In genomic region chr17:82106697-82107305, GRCh38 we compare ENCODE assay signal across 8 cellular contexts. TPM values are rescaled to one million over a fixed set of nuclear protein-coding genes. Genes with fewer than 3 reads are reported as not detected.
DNase-seq lines count a peak whose midpoint lies in the region; ATAC-seq and TF ChIP-seq lines count a peak whose summit lies in the region.

No MANE protein-coding gene starts in this region.

- H3K9me3 ChIP-seq in liver (ENCODE audit: control insufficient read depth in 4 of 4, low read length in 3 of 4), result no peaks in the 10 kb centered on the region
- H3K9me3 ChIP-seq in tibial nerve, result no peaks in the 10 kb centered on the region

- peaks cover 26% of the 10 kb centered on the region for H3K4me1 Mint-ChIP-seq in activated T-cell treated with anti-CD3 and anti-CD28 coated beads, Interleukin-2, amount 50 U/mL, for 4 hours (ENCODE audit: low read depth)
- peaks cover 27% of the 10 kb centered on the region for H3K4me1 Mint-ChIP-seq in activated naive CD8-positive, alpha-beta T cell (ENCODE audit: low read depth)

- H3K27me3 Mint-ChIP-seq in activated T-cell treated with anti-CD3 and anti-CD28 coated beads, Interleukin-2, amount 50 U/mL, for 4 hours (ENCODE audit: low read depth), result no peaks in the 10 kb centered on the region
- no peaks in the 10 kb centered on the region for H3K27me3 Mint-ChIP-seq in activated naive CD8-positive, alpha-beta T cell

- H3K27ac ChIP-seq in liver (ENCODE audit: low read depth in 1 of 2, low read length in 2 of 2) (peak overlapping the region; percentile 96 to 98), tibial nerve (peak overlapping the region; percentile 48 to 98 (median 76))

- DNase-seq in activated T-cell treated with anti-CD3 and anti-CD28 coated beads, Interleukin-2, amount 50 U/mL, for 4 hours, result no peak
- DNase-seq in activated T-cell treated with anti-CD3 and anti-CD28 coated beads for 4 hours, result no peak
- no peak for DNase-seq in tibial nerve (ENCODE audit: low spot score in 2 of 2)
- no peak for DNase-seq in GF-D8 (lab: John Stamatoyannopoulos, UW)
- no peak for DNase-seq in left lobe of liver (ENCODE audit: low spot score)
- DNase-seq in stimulated activated naive CD4-positive, alpha-beta T cell (lab: John Stamatoyannopoulos, UW), result no peak

- H3K36me3 ChIP-seq in liver (ENCODE audit: control insufficient read depth in 4 of 4, insufficient read depth in 3 of 4, low read depth in 1 of 4, low read length in 3 of 4) (no peaks in the 10 kb centered on the region), tibial nerve (peaks cover 0 to 6% (median 0%) of the 10 kb centered on the region in 3 donors)

- WGBS in liver, result 49% methylated on average over 9 of the region's 9 CpGs
- 56 to 75% methylated on average over 5 to 9 of the region's 9 CpGs for WGBS in tibial nerve, 2 donors

- TF ChIP-seq CTCF in liver (IDR thresholded peaks at IDR 0.05; ENCODE audit: low read depth, low read length, missing input control), result no peak
- TF ChIP-seq CTCF in tibial nerve (IDR thresholded peaks at IDR 0.05), result no peak

- H3K4me1 ChIP-seq in liver (ENCODE audit: control insufficient read depth in 4 of 4, insufficient read depth in 4 of 4, low read length in 3 of 4) (peaks cover 32 to 78% (median 60%) of the 10 kb centered on the region in 4 donors), tibial nerve (peaks cover 0 to 59% (median 37%) of the 10 kb centered on the region in 4 donors)

- no peak for TF ChIP-seq RAD21 in liver (IDR thresholded peaks at IDR 0.05)

- no peaks in the 10 kb centered on the region for H3K27me3 ChIP-seq in liver (ENCODE audit: control insufficient read depth in 4 of 4, insufficient read depth in 4 of 4, low read length in 3 of 4)
- H3K27me3 ChIP-seq in tibial nerve, result no peaks in the 10 kb centered on the region

- H3K4me3 ChIP-seq in liver (ENCODE audit: low read depth in 1 of 3, low read length in 3 of 3), result peak overlapping the region in 1 of 3 donors; percentile 7
- H3K4me3 ChIP-seq in tibial nerve, result peak overlapping the region in 2 of 4 donors; percentile 13 to 33

- no peak for ATAC-seq in activated T-cell treated with anti-CD3 and anti-CD28 coated beads, Interleukin-2, amount 50 U/mL, for 4 hours
- no peak for ATAC-seq in left lobe of liver

- H3K9me3 Mint-ChIP-seq in activated T-cell treated with anti-CD3 and anti-CD28 coated beads, Interleukin-2, amount 50 U/mL, for 4 hours, result no peaks in the 10 kb centered on the region
- H3K9me3 Mint-ChIP-seq in activated naive CD8-positive, alpha-beta T cell (ENCODE audit: low read depth), result no peaks in the 10 kb centered on the region

- peak overlapping the region; percentile 92 for H3K27ac Mint-ChIP-seq in activated naive CD8-positive, alpha-beta T cell

- H3K9ac ChIP-seq in liver (ENCODE audit: low read depth in 1 of 2, low read length in 2 of 2), result peak overlapping the region; percentile 46 to 72

- TF ChIP-seq POLR2A in tibial nerve (IDR thresholded peaks at IDR 0.05), result no peak

- H3K4me3 Mint-ChIP-seq in activated T-cell treated with anti-CD3 and anti-CD28 coated beads, Interleukin-2, amount 50 U/mL, for 4 hours, result peak overlapping the region; percentile 86
- peak overlapping the region; percentile 90 for H3K4me3 Mint-ChIP-seq in activated naive CD8-positive, alpha-beta T cell

- TF ChIP-seq EP300 in tibial nerve (IDR thresholded peaks at IDR 0.05), result no peak

- H3K36me3 Mint-ChIP-seq in activated T-cell treated with anti-CD3 and anti-CD28 coated beads, Interleukin-2, amount 50 U/mL, for 4 hours (ENCODE audit: insufficient read depth), result no peaks in the 10 kb centered on the region
- no peaks in the 10 kb centered on the region for H3K36me3 Mint-ChIP-seq in activated naive CD8-positive, alpha-beta T cell

TF ChIP-seq in liver, 16 proteins besides CTCF, POLR2A, EP300 and RAD21:
- TF ChIP-seq HNF4A (conservative IDR thresholded peaks at IDR 0.05), result peak in 1 of 2 donors; percentile 50
- no peak for TF ChIP-seq GABPA (IDR thresholded peaks at IDR 0.05 in 1 of 2, conservative IDR thresholded peaks at IDR 0.05 in 1 of 2)
- TF ChIP-seq, protein P1, sequence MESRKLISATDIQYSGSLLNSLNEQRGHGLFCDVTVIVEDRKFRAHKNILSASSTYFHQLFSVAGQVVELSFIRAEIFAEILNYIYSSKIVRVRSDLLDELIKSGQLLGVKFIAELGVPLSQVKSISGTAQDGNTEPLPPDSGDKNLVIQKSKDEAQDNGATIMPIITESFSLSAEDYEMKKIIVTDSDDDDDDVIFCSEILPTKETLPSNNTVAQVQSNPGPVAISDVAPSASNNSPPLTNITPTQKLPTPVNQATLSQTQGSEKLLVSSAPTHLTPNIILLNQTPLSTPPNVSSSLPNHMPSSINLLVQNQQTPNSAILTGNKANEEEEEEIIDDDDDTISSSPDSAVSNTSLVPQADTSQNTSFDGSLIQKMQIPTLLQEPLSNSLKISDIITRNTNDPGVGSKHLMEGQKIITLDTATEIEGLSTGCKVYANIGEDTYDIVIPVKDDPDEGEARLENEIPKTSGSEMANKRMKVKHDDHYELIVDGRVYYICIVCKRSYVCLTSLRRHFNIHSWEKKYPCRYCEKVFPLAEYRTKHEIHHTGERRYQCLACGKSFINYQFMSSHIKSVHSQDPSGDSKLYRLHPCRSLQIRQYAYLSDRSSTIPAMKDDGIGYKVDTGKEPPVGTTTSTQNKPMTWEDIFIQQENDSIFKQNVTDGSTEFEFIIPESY (IDR thresholded peaks at IDR 0.05), result no peak
- TF ChIP-seq, protein P2, sequence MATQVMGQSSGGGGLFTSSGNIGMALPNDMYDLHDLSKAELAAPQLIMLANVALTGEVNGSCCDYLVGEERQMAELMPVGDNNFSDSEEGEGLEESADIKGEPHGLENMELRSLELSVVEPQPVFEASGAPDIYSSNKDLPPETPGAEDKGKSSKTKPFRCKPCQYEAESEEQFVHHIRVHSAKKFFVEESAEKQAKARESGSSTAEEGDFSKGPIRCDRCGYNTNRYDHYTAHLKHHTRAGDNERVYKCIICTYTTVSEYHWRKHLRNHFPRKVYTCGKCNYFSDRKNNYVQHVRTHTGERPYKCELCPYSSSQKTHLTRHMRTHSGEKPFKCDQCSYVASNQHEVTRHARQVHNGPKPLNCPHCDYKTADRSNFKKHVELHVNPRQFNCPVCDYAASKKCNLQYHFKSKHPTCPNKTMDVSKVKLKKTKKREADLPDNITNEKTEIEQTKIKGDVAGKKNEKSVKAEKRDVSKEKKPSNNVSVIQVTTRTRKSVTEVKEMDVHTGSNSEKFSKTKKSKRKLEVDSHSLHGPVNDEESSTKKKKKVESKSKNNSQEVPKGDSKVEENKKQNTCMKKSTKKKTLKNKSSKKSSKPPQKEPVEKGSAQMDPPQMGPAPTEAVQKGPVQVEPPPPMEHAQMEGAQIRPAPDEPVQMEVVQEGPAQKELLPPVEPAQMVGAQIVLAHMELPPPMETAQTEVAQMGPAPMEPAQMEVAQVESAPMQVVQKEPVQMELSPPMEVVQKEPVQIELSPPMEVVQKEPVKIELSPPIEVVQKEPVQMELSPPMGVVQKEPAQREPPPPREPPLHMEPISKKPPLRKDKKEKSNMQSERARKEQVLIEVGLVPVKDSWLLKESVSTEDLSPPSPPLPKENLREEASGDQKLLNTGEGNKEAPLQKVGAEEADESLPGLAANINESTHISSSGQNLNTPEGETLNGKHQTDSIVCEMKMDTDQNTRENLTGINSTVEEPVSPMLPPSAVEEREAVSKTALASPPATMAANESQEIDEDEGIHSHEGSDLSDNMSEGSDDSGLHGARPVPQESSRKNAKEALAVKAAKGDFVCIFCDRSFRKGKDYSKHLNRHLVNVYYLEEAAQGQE (IDR thresholded peaks at IDR 0.05), result no peak
TF ChIP-seq in liver: peak in this region for 1.

RNA-seq across cellular contexts. Expression of gene FASN, which starts 8.8 kb away (rescaled TPM):
- total RNA-seq in activated T-cell treated with anti-CD3 and anti-CD28 coated beads, Interleukin-2, amount 50 U/mL, for 4 hours, result 100 to 1,000 TPM; 365 to 468 (median 403) TPM
- total RNA-seq in liver, result 100 to 1,000 TPM; 184 to 229 TPM
- 10 to 100 TPM; 53.1 to 75.3 TPM for polyA plus RNA-seq in liver
- total RNA-seq in tibial nerve, result 100 to 1,000 TPM; 129 to 319 (median 160) TPM
- total RNA-seq in left lobe of liver, result 267 TPM

RNA-seq across cellular contexts. Expression of gene DUS1L, which starts 41.2 kb away (rescaled TPM):
- 100 to 1,000 TPM; 323 to 369 (median 326) TPM for total RNA-seq in activated T-cell treated with anti-CD3 and anti-CD28 coated beads, Interleukin-2, amount 50 U/mL, for 4 hours
- total RNA-seq in liver, result 10 to 100 TPM; 40.6 to 59.5 TPM
- 10 to 100 TPM; 47.2 to 74.7 TPM for polyA plus RNA-seq in liver
- 100 to 1,000 TPM in 2 of 4 donors, 10 to 100 TPM in 2; 85.2 to 179 (median 106) TPM for total RNA-seq in tibial nerve
- total RNA-seq in left lobe of liver, result 121 TPM

RNA-seq across cellular contexts. Expression of gene GPS1, which starts 55.1 kb away (rescaled TPM):
- total RNA-seq in activated T-cell treated with anti-CD3 and anti-CD28 coated beads, Interleukin-2, amount 50 U/mL, for 4 hours, result 100 to 1,000 TPM; 172 to 183 (median 177) TPM
- total RNA-seq in liver, result 10 to 100 TPM; 59.4 to 66.3 TPM
- 10 to 100 TPM; 53.9 to 58.3 TPM for polyA plus RNA-seq in liver
- total RNA-seq in tibial nerve, result 100 to 1,000 TPM in 2 of 4 donors, 10 to 100 TPM in 2; 74.9 to 134 (median 92.9) TPM
- 84.1 TPM for total RNA-seq in left lobe of liver

RNA-seq across cellular contexts. Expression of gene RFNG, which starts 55.2 kb away (rescaled TPM):
- 10 to 100 TPM; 20.3 to 21.5 (median 20.4) TPM for total RNA-seq in activated T-cell treated with anti-CD3 and anti-CD28 coated beads, Interleukin-2, amount 50 U/mL, for 4 hours
- total RNA-seq in liver, result 10 to 100 TPM; 15.0 to 23.7 TPM
- polyA plus RNA-seq in liver, result 10 to 100 TPM; 23.2 to 36.0 TPM
- 10 to 100 TPM; 43.5 to 70.2 (median 64.4) TPM for total RNA-seq in tibial nerve
- 45.8 TPM for total RNA-seq in left lobe of liver
